22 cellular contexts compared by ENCODE assay signal in genomic region chrX:38968344-38968743, GRCh38.
DNase-seq lines count a peak whose midpoint lies in the region; ATAC-seq, FAIRE-seq and TF ChIP-seq lines count a peak whose summit lies in the region.
"Had no signal": no experiment of that assay in that cellular context is flagged by ENCODE, and none has a peak within 500 bp of the region (broad histone marks: within the 10 kb centered on the region; RNA-seq: fewer than 3 reads in every experiment).

No MANE protein-coding gene starts in this region.

- H4K20me1 ChIP-seq in neural progenitor cell (ENCODE audit: low read depth): no peaks in the 10 kb centered on the region

- intact Hi-C loops in Right ventricle myocardium superior (cut with DNase I) (no loop called here), cardiac septum (cut with DNase I) (no loop called here), left lung (cut with DNase I) (no loop called here), upper lobe of right lung (cut with DNase I) (no loop called here)

- FAIRE-seq in RCC 7860 (lab: Jason Lieb, UNC): no peak

- no peak overlapping the region for H2AFZ ChIP-seq in neural progenitor cell (replicated peaks)
- H2AFZ ChIP-seq: parathyroid adenoma had no signal

- H3K27ac ChIP-seq in left lung: peak overlapping the region in 1 of 2 donors; percentile 28
- H3K27ac ChIP-seq in upper lobe of right lung: no peak overlapping the region
- no peak overlapping the region for H3K27ac ChIP-seq in neural progenitor cell
- H3K27ac ChIP-seq: epithelial cell of prostate, parathyroid adenoma, SJSA1, uterus had no signal

- H3K4me2 ChIP-seq in neural progenitor cell: no peak overlapping the region

- H3K36me3 ChIP-seq in left lung: no peaks in the 10 kb centered on the region
- H3K36me3 ChIP-seq in upper lobe of right lung: no peaks in the 10 kb centered on the region
- no peaks in the 10 kb centered on the region for H3K36me3 ChIP-seq in neural progenitor cell
- H3K36me3 ChIP-seq: HAP-1, SJSA1, uterus had no signal

- H3K9me3 ChIP-seq in left lung (peaks cover 0 to 1% of the 10 kb centered on the region in 2 donors), upper lobe of right lung (no peaks in the 10 kb centered on the region), neural progenitor cell (ENCODE audit: low read depth) (peaks cover 6% of the 10 kb centered on the region)
- H3K9me3 ChIP-seq: HAP-1, SJSA1, uterus had no signal

- H3K79me2 ChIP-seq in neural progenitor cell (ENCODE audit: low read depth): no peaks in the 10 kb centered on the region
- H3K79me2 ChIP-seq: parathyroid adenoma had no signal

- no peak for DNase-seq in Right ventricle myocardium superior
- DNase-seq in cardiac septum (ENCODE audit: low spot score): no peak
- peak; percentile 22 for DNase-seq in fibroblast of mammary gland (ENCODE audit: low read depth)
- DNase-seq in left lung: no peak
- DNase-seq in upper lobe of right lung: no peak
- no peak for DNase-seq in RCC 7860 (ENCODE audit: low spot score)
- DNase-seq in neural progenitor cell (ENCODE audit: low spot score): no peak
- no peak for DNase-seq in inferior parietal cortex (ENCODE audit: extremely low spot score)
- DNase-seq: C1 segment of cervical spinal cord, cerebellar nuclear complex, KBM-7, NCI-H146, PC-3, uterus had no signal

- peaks cover 3% of the 10 kb centered on the region for H3K27me3 Mint-ChIP-seq in neural progenitor cell (ENCODE audit: insufficient read depth, low read depth)

- ATAC-seq in Right ventricle myocardium superior (ENCODE audit: poor library complexity): peak; percentile 91
- peak; percentile 76 for ATAC-seq in left lung
- peak; percentile 53 for ATAC-seq in upper lobe of right lung
- ATAC-seq: activated naive CD4-positive, alpha-beta T cell treated with anti-CD3 and anti-CD28 coated beads, Interleukin-2, amount 50 U/mL, for 72 hours; natural killer cell treated with Interleukin-12 subunit alpha and Interleukin-12 subunit beta and Interleukin-15 and Interleukin-18, amount 100 ng/mL, for 72 hours; PC-3; WTC11 had no signal

- H3F3A ChIP-seq in neural progenitor cell (ENCODE audit: low read depth): no peaks in the 10 kb centered on the region

- H3K27me3 ChIP-seq in left lung (no peaks in the 10 kb centered on the region), upper lobe of right lung (no peaks in the 10 kb centered on the region), neural progenitor cell (no peaks in the 10 kb centered on the region)
- H3K27me3 ChIP-seq: SJSA1, uterus had no signal

- H3K9me3 Mint-ChIP-seq in neural progenitor cell: peaks cover 6% of the 10 kb centered on the region
- H3K9me3 Mint-ChIP-seq: natural killer cell treated with Interleukin-12 subunit alpha and Interleukin-12 subunit beta and Interleukin-15 and Interleukin-18, amount 100 ng/mL, for 72 hours had no signal

- TF ChIP-seq CTCF in fibroblast of mammary gland (conservative IDR thresholded peaks at IDR 0.05; ENCODE audit: control insufficient read depth, insufficient read depth, low read depth, low read length) (no peak), left lung (IDR thresholded peaks at IDR 0.05) (no peak), upper lobe of right lung (IDR thresholded peaks at IDR 0.05) (no peak), neural progenitor cell (IDR thresholded peaks at IDR 0.05) (no peak)

- H3K4me1 ChIP-seq in left lung: peaks cover 0 to 3% of the 10 kb centered on the region in 2 donors
- H3K4me1 ChIP-seq in upper lobe of right lung: no peaks in the 10 kb centered on the region
- peaks cover 9% of the 10 kb centered on the region for H3K4me1 ChIP-seq in neural progenitor cell
- H3K4me1 ChIP-seq: HAP-1, parathyroid adenoma, SJSA1, uterus had no signal

- H3K4me3 ChIP-seq in fibroblast of mammary gland (ENCODE audit: control insufficient read depth, low read depth, low read length) (no peak overlapping the region), left lung (no peak overlapping the region), upper lobe of right lung (no peak overlapping the region), neural progenitor cell (no peak overlapping the region)
- H3K4me3 ChIP-seq: HAP-1, SJSA1, uterus had no signal

- H3K9ac ChIP-seq in neural progenitor cell: no peak overlapping the region
- H3K9ac ChIP-seq: parathyroid adenoma had no signal

- peaks cover 7% of the 10 kb centered on the region for H3K4me1 Mint-ChIP-seq in neural progenitor cell

- no peak overlapping the region for H3K27ac Mint-ChIP-seq in neural progenitor cell
- H3K27ac Mint-ChIP-seq: activated naive CD4-positive, alpha-beta T cell treated with anti-CD3 and anti-CD28 coated beads, Interleukin-2, amount 50 U/mL, for 72 hours; natural killer cell treated with Interleukin-12 subunit alpha and Interleukin-12 subunit beta and Interleukin-15 and Interleukin-18, amount 100 ng/mL, for 72 hours; T-helper 1 cell treated with Interleukin-12 subunit alpha and Interleukin-12 subunit beta and Interleukin-4 antibody, amounts not matched to agents 30 μg/mL and 1 μg/mL, for 36 hours; WTC11 had no signal

- H3K4me3 Mint-ChIP-seq in neural progenitor cell: no peak overlapping the region
- H3K4me3 Mint-ChIP-seq: natural killer cell treated with Interleukin-12 subunit alpha and Interleukin-12 subunit beta and Interleukin-15 and Interleukin-18, amount 100 ng/mL, for 72 hours; T-helper 1 cell treated with Interleukin-12 subunit alpha and Interleukin-12 subunit beta and Interleukin-4 antibody, amounts not matched to agents 30 μg/mL and 1 μg/mL, for 36 hours; WTC11 had no signal

- no peaks in the 10 kb centered on the region for H3K36me3 Mint-ChIP-seq in neural progenitor cell
- H3K36me3 Mint-ChIP-seq: natural killer cell treated with Interleukin-12 subunit alpha and Interleukin-12 subunit beta and Interleukin-15 and Interleukin-18, amount 100 ng/mL, for 72 hours had no signal
